Comparison of ENCODE assay signal across 1 cellular context in genomic region chrX:101410461-101410860, GRCh38.
TF ChIP-seq lines count a peak whose summit lies in the region.

No MANE protein-coding gene starts in this region.

TF ChIP-seq in IMR-90, 13 proteins besides CTCF, POLR2A, EP300 and RAD21:
- TF ChIP-seq MAFK (IDR thresholded peaks at IDR 0.05; ENCODE audit: low read depth, low read length) = no peak
- TF ChIP-seq USF2 (IDR thresholded peaks at IDR 0.05; ENCODE audit: low read depth, low read length) = no peak
- no peak for TF ChIP-seq SMC3 (IDR thresholded peaks at IDR 0.05; ENCODE audit: low read depth, low read length)
- no peak for TF ChIP-seq CEBPB (IDR thresholded peaks at IDR 0.05; ENCODE audit: low read depth, low read length)
- no peak for TF ChIP-seq BHLHE40 (IDR thresholded peaks at IDR 0.05; ENCODE audit: low read depth, low read length)
- TF ChIP-seq MAZ (IDR thresholded peaks at IDR 0.05; ENCODE audit: borderline replicate concordance, low read depth, low read length) = no peak
- TF ChIP-seq ELK1 (IDR thresholded peaks at IDR 0.05; ENCODE audit: borderline replicate concordance, low read depth, low read length) = no peak
- no peak for TF ChIP-seq FOS (IDR thresholded peaks at IDR 0.05; ENCODE audit: low read depth, low read length)
- no peak for TF ChIP-seq MXI1 (IDR thresholded peaks at IDR 0.05; ENCODE audit: borderline replicate concordance, low read depth, low read length)
- TF ChIP-seq RCOR1 (IDR thresholded peaks at IDR 0.05; ENCODE audit: insufficient replicate concordance, low read length) = no peak
- no peak for TF ChIP-seq CHD1 (IDR thresholded peaks at IDR 0.05; ENCODE audit: low read depth, low read length)
- TF ChIP-seq NFE2L2 (IDR thresholded peaks at IDR 0.05; ENCODE audit: low read depth, low read length) = no peak
- TF ChIP-seq RFX5 (IDR thresholded peaks at IDR 0.05; ENCODE audit: low read depth, low read length) = no peak
